Comparison of ENCODE assay signal across 11 cellular contexts in the genomic region with DNA sequence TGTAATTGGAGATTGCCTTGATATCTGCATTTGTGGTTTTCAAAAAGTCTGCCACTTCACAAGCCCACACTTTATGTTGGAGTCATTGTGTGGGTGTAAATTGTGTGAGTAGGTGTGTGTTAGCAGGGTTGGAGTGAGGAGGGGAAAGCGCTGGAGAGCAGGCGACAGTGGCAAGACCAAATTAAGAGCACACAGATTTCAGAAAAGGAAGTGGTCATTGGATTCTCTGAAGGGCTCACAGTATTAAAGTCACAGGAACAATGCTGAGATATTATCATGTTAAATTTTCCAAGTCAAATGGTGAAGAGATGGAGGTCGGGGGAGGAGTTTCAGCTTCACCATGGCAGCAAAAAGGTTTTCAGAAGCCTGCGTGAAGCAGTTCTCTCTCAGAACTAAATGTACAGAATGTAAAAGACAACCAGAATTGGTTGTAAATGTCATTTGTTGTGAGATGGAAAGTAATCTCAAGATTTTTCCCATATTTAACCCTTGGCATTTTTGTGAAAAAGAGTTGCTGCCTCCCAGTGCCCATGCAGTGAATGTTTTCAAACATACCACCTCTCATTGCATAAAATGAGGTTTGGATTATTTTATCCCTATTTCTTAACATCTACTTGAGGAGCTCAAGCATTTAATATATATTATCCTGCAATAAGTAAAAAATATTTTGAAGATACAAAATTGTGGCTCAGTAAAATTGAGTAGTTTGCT.
DNase-seq lines count a peak whose midpoint lies in the region; ATAC-seq, FAIRE-seq and TF ChIP-seq lines count a peak whose summit lies in the region.
"Had no signal": no experiment of that assay in that cellular context is flagged by ENCODE, and none has a peak within 500 bp of the region (broad histone marks: within the 10 kb centered on the region; RNA-seq: fewer than 3 reads in every experiment).

No MANE protein-coding gene starts in this region.

- H3K27me3 Mint-ChIP-seq in activated naive CD4-positive, alpha-beta T cell treated with anti-CD3 and anti-CD28 coated beads, Interleukin-2, amount 10 ng/mL, durations not matched to agents 7 days and 5 days, result no peaks in the 10 kb centered on the region

- no peaks in the 10 kb centered on the region for H4K20me1 ChIP-seq in endothelial cell of umbilical vein (replicated peaks; ENCODE audit: control insufficient read depth, extremely low read depth, insufficient read depth, low read length)
- no peaks in the 10 kb centered on the region for H4K20me1 ChIP-seq in smooth muscle cell (ENCODE audit: low read depth)

- peak overlapping the region; percentile 67 for H3K27ac Mint-ChIP-seq in activated naive CD4-positive, alpha-beta T cell treated with anti-CD3 and anti-CD28 coated beads, Interleukin-2, amount 10 ng/mL, durations not matched to agents 7 days and 5 days

- TF ChIP-seq CTCF in Panc1 (IDR thresholded peaks at IDR 0.05), result peak; percentile 17; the same call in 1 of the 2 replicates
- no peak for TF ChIP-seq CTCF in endothelial cell of umbilical vein (IDR thresholded peaks at IDR 0.05; ENCODE audit: extremely low read depth in 1 of 2, insufficient read depth in 1 of 2, low read depth in 1 of 2, low read length in 2 of 2)
- TF ChIP-seq CTCF in smooth muscle cell (IDR thresholded peaks at IDR 0.05; ENCODE audit: borderline replicate concordance, insufficient read depth, poor library complexity, severe bottlenecking), result no peak
- TF ChIP-seq CTCF in WERI-Rb-1 (IDR thresholded peaks at IDR 0.05; ENCODE audit: low read depth, low read length), result no peak

- H2AFZ ChIP-seq in endothelial cell of umbilical vein (ENCODE audit: low read depth, low read length) (peak overlapping the region; percentile 57), smooth muscle cell (ENCODE audit: low read depth) (no peak overlapping the region)

- peaks cover 19% of the 10 kb centered on the region for H3K4me1 Mint-ChIP-seq in activated naive CD4-positive, alpha-beta T cell treated with anti-CD3 and anti-CD28 coated beads, Interleukin-2, amount 10 ng/mL, durations not matched to agents 7 days and 5 days

- H3F3A ChIP-seq in smooth muscle cell (ENCODE audit: low read depth), result no peaks in the 10 kb centered on the region

- H3K9me1 ChIP-seq in endothelial cell of umbilical vein (replicated peaks; ENCODE audit: control insufficient read depth, extremely low read depth, insufficient read depth, low read length), result no peaks in the 10 kb centered on the region

- DNase-seq in activated naive CD4-positive, alpha-beta T cell treated with anti-CD3 and anti-CD28 coated beads, Interleukin-2, amount 10 ng/mL, durations not matched to agents 7 days and 5 days, result peak; percentile 14
- no peak for DNase-seq in activated naive CD4-positive, alpha-beta T cell (lab: John Stamatoyannopoulos, UW)
- DNase-seq in Panc1 (ENCODE audit: low read depth, low spot score) (no peak), endothelial cell of umbilical vein (ENCODE audit: low read depth, low spot score) (no peak), smooth muscle cell (lab: John Stamatoyannopoulos, UW; ENCODE audit: unreplicated experiment) (no peak), SKM-1 treated with dmso at 0.1 percent for 144 hours (lab: John Stamatoyannopoulos, UW; ENCODE audit: unreplicated experiment) (no peak), WERI-Rb-1 (no peak)
- DNase-seq: central memory CD4-positive, alpha-beta T cell; substantia nigra had no signal

- no peak for ATAC-seq in Panc1
- no peak for ATAC-seq in GM21360 (IDR thresholded peaks at IDR 0.05; ENCODE audit: unreplicated experiment)

- FAIRE-seq in endothelial cell of umbilical vein (lab: Jason Lieb, UNC), result no peak

- H3K9ac ChIP-seq in endothelial cell of umbilical vein (replicated peaks; ENCODE audit: extremely low read depth, insufficient read depth, low read length) (no peak overlapping the region), smooth muscle cell (ENCODE audit: low read depth) (no peak overlapping the region)

- H3K27ac ChIP-seq in Panc1 (ENCODE audit: low read length) (peak overlapping the region; percentile 39; the same call in 1 of the 2 replicates), endothelial cell of umbilical vein (ENCODE audit: insufficient read depth, low read depth, low read length) (peak overlapping the region; percentile 17), smooth muscle cell (ENCODE audit: low read depth) (peak overlapping the region; percentile 54), WERI-Rb-1 (no peak overlapping the region)
- H3K27ac ChIP-seq: VCaP had no signal

- H3K36me3 ChIP-seq in Panc1 (ENCODE audit: control insufficient read depth, insufficient read depth, low read length), result no peaks in the 10 kb centered on the region
- no peaks in the 10 kb centered on the region for H3K36me3 ChIP-seq in endothelial cell of umbilical vein (ENCODE audit: control insufficient read depth in 2 of 2, extremely low read depth in 1 of 2, insufficient read depth in 2 of 2, low read length in 2 of 2)
- no peaks in the 10 kb centered on the region for H3K36me3 ChIP-seq in smooth muscle cell (ENCODE audit: low read depth)
- no peaks in the 10 kb centered on the region for H3K36me3 ChIP-seq in WERI-Rb-1

- POLR2A ChIA-PET in Panc1 (lab: Charles Lee), result no interaction called here
- POLR2A ChIA-PET in endothelial cell of umbilical vein (lab: Charles Lee), result no interaction called here

- no peaks in the 10 kb centered on the region for H3K4me1 ChIP-seq in Panc1 (ENCODE audit: control insufficient read depth, insufficient read depth, low read length)
- peaks cover 8% of the 10 kb centered on the region for H3K4me1 ChIP-seq in endothelial cell of umbilical vein (ENCODE audit: control insufficient read depth, extremely low read depth, insufficient read depth, low read length)
- no peaks in the 10 kb centered on the region for H3K4me1 ChIP-seq in smooth muscle cell (ENCODE audit: low read depth)

- peak overlapping the region; percentile 33 for H3K4me3 Mint-ChIP-seq in activated naive CD4-positive, alpha-beta T cell treated with anti-CD3 and anti-CD28 coated beads, Interleukin-2, amount 10 ng/mL, durations not matched to agents 7 days and 5 days

- CTCF ChIA-PET in activated naive CD4-positive, alpha-beta T cell treated with anti-CD3 and anti-CD28 coated beads, Interleukin-2, amount 10 ng/mL, durations not matched to agents 7 days and 5 days (lab: Charles Lee), result no interaction called here
- CTCF ChIA-PET in Panc1 (lab: Charles Lee), result no interaction called here
- CTCF ChIA-PET in endothelial cell of umbilical vein (lab: Charles Lee), result interaction anchor here (1.0 to 1.3 kb wide), 3 partner anchors 97 to 764 kb away, joined by 3 to 4 read pairs (median 4); no protein-coding TSS in a partner anchor

- H3K4me3 ChIP-seq in Panc1 (ENCODE audit: low read depth in 2 of 2, low read length in 2 of 2) (no peak overlapping the region), endothelial cell of umbilical vein (replicated peaks in 1 of 3; ENCODE audit: insufficient read depth in 1 of 3, low read depth in 1 of 3, low read length in 3 of 3) (no peak overlapping the region), smooth muscle cell (no peak overlapping the region), WERI-Rb-1 (ENCODE audit: low read depth, low read length) (no peak overlapping the region)

- BruUV-seq in Panc1 (replicated peaks; lab: Mats Ljungman, UMichigan) (no TSS peak), endothelial cell of umbilical vein (replicated peaks; lab: Mats Ljungman, UMichigan) (no TSS peak)

- H3K79me2 ChIP-seq in endothelial cell of umbilical vein (ENCODE audit: control insufficient read depth, insufficient read depth, low read length) (no peaks in the 10 kb centered on the region), smooth muscle cell (ENCODE audit: low read depth) (no peaks in the 10 kb centered on the region)

- H3K36me3 Mint-ChIP-seq in activated naive CD4-positive, alpha-beta T cell treated with anti-CD3 and anti-CD28 coated beads, Interleukin-2, amount 10 ng/mL, durations not matched to agents 7 days and 5 days, result peaks cover 2% of the 10 kb centered on the region

- H3K9me3 ChIP-seq in Panc1 (ENCODE audit: control insufficient read depth, insufficient read depth, low read depth, low read length) (no peaks in the 10 kb centered on the region), endothelial cell of umbilical vein (replicated peaks; ENCODE audit: control insufficient read depth, insufficient read depth, low read length) (no peaks in the 10 kb centered on the region), smooth muscle cell (replicated peaks; ENCODE audit: low read depth) (no peaks in the 10 kb centered on the region), WERI-Rb-1 (ENCODE audit: severe bottlenecking) (no peaks in the 10 kb centered on the region)

- WGBS in smooth muscle cell (ENCODE audit: low lambda C conversion rate), result 41% methylated on average over 4 of the region's 4 CpGs

- dilution Hi-C loops in endothelial cell of umbilical vein (cut with MboI; ENCODE audit: extremely low pct_ligation_motif_present, low sequenced_read_pairs), result no loop called here

- intact Hi-C loops in Panc1 (cut with micrococcal nuclease; ENCODE audit: unreplicated experiment) (no loop called here), endothelial cell of umbilical vein (cut with micrococcal nuclease) (no loop called here)

- H3K4me2 ChIP-seq in endothelial cell of umbilical vein (ENCODE audit: insufficient read depth, low read length) (peak overlapping the region; percentile 62), smooth muscle cell (peak overlapping the region; percentile 27)

- TF ChIP-seq POLR2A in endothelial cell of umbilical vein (IDR thresholded peaks at IDR 0.05; ENCODE audit: low read depth, low read length), result no peak

- peaks cover 3% of the 10 kb centered on the region for H3K9me3 Mint-ChIP-seq in activated naive CD4-positive, alpha-beta T cell treated with anti-CD3 and anti-CD28 coated beads, Interleukin-2, amount 10 ng/mL, durations not matched to agents 7 days and 5 days

- in situ Hi-C loops in Panc1 (cut with HindIII; ENCODE audit: low pct_unique_long_range_greater_than_20kb, low sequenced_read_pairs), result no loop called here

- H3K27me3 ChIP-seq in Panc1 (ENCODE audit: control insufficient read depth, insufficient read depth, low read length) (no peaks in the 10 kb centered on the region), endothelial cell of umbilical vein (ENCODE audit: control insufficient read depth in 2 of 2, insufficient read depth in 2 of 2, low read length in 2 of 2) (no peaks in the 10 kb centered on the region), smooth muscle cell (ENCODE audit: low read depth) (no peaks in the 10 kb centered on the region), WERI-Rb-1 (ENCODE audit: insufficient read depth, low read depth, severe bottlenecking) (no peaks in the 10 kb centered on the region)

TF ChIP-seq in endothelial cell of umbilical vein, 7 proteins besides CTCF, POLR2A, EP300 and RAD21:
- no peak for TF ChIP-seq POLR2AphosphoS5 (IDR thresholded peaks at IDR 0.05; ENCODE audit: insufficient read depth, low read depth, low read length)
- TF ChIP-seq EZH2 (IDR thresholded peaks at IDR 0.05; ENCODE audit: borderline replicate concordance, low read depth, low read length, severe bottlenecking), result no peak
- no peak for TF ChIP-seq MYC (IDR thresholded peaks at IDR 0.05; ENCODE audit: low read depth, low read length)
